ENCODE assay signal across 9 cellular contexts in genomic region chr4:70925899-70926635, GRCh38. TPM values are rescaled to one million over a fixed set of nuclear protein-coding genes. Genes with fewer than 3 reads are reported as not detected.
A peak's percentile ranks its signal among the peaks of the same experiment; 100 is the strongest.
DNase-seq lines count a peak whose midpoint lies in the region; ATAC-seq and TF ChIP-seq lines count a peak whose summit lies in the region.
"Had no signal": no experiment of that assay in that cellular context is flagged by ENCODE, and none has a peak within 500 bp of the region (broad histone marks: within the 10 kb centered on the region; RNA-seq: fewer than 3 reads in every experiment).

No MANE protein-coding gene starts in this region.

- no peak for TF ChIP-seq RAD21 in SK-N-SH (IDR thresholded peaks at IDR 0.05; ENCODE audit: low read length)

- peak; percentile 90 for ATAC-seq in GM18873 (IDR thresholded peaks at IDR 0.05; ENCODE audit: low FRiP score, unreplicated experiment)
- ATAC-seq in GM21825 (IDR thresholded peaks at IDR 0.05; ENCODE audit: unreplicated experiment), result peak; percentile 85
- ATAC-seq in HG03558 (IDR thresholded peaks at IDR 0.05; ENCODE audit: extremely low read depth, unreplicated experiment), result peak; percentile 85
- no peak for ATAC-seq in naive thymus-derived CD8-positive, alpha-beta T cell

- no peaks in the 10 kb centered on the region for H3K79me2 ChIP-seq in MM.1S (ENCODE audit: low read length)
- H3K79me2 ChIP-seq in SK-N-SH (ENCODE audit: insufficient read depth), result peaks cover 89% of the 10 kb centered on the region

- H3K27me3 ChIP-seq in MM.1S (replicated peaks; ENCODE audit: insufficient read depth, low read length) (no peaks in the 10 kb centered on the region), SK-N-SH (ENCODE audit: insufficient read depth) (no peaks in the 10 kb centered on the region)
- H3K27me3 ChIP-seq: hepatocyte had no signal

- H3K27me3 Mint-ChIP-seq in naive thymus-derived CD8-positive, alpha-beta T cell, result no peaks in the 10 kb centered on the region

- peak overlapping the region in 7 of 10 donors; percentile 0 to 49 (median 22) for H3K4me3 Mint-ChIP-seq in naive thymus-derived CD8-positive, alpha-beta T cell

- peak overlapping the region in 9 of 10 donors; percentile 22 to 81 (median 71) for H3K27ac Mint-ChIP-seq in naive thymus-derived CD8-positive, alpha-beta T cell

- H3K4me2 ChIP-seq in MM.1S (ENCODE audit: low read depth, low read length) (no peak overlapping the region), SK-N-SH (no peak overlapping the region)
- H3K4me2 ChIP-seq: hepatocyte, PC-9 had no signal

- peaks cover 0 to 6% (median 3%) of the 10 kb centered on the region in 3 donors for H3K36me3 Mint-ChIP-seq in naive thymus-derived CD8-positive, alpha-beta T cell

- TF ChIP-seq CTCF in MM.1S (IDR thresholded peaks at IDR 0.05; ENCODE audit: low read length) (no peak), SK-N-SH (IDR thresholded peaks at IDR 0.05) (no peak)

- H2AFZ ChIP-seq in MM.1S (ENCODE audit: low read length) (no peak overlapping the region), SK-N-SH (ENCODE audit: low read depth) (no peak overlapping the region)
- H2AFZ ChIP-seq: hepatocyte, PC-9 had no signal

- no peaks in the 10 kb centered on the region for H3K9me2 ChIP-seq in MM.1S (replicated peaks; ENCODE audit: insufficient read depth, low read length)
- no peaks in the 10 kb centered on the region for H3K9me2 ChIP-seq in SK-N-SH

- no peak for TF ChIP-seq EP300 in SK-N-SH (IDR thresholded peaks at IDR 0.05; ENCODE audit: borderline replicate concordance in 1 of 2, low read depth in 1 of 2, low read length in 1 of 2)

- H3K4me3 ChIP-seq in MM.1S (ENCODE audit: low read length) (no peak overlapping the region), SK-N-SH (ENCODE audit: low read depth in 2 of 2, low read length in 1 of 2) (no peak overlapping the region)
- H3K4me3 ChIP-seq: hepatocyte, PC-9 had no signal

- H3F3A ChIP-seq in MM.1S (ENCODE audit: insufficient read depth, low read length) (no peaks in the 10 kb centered on the region), SK-N-SH (replicated peaks; ENCODE audit: insufficient read depth) (peaks cover under 1% of the 10 kb centered on the region)

- POLR2A ChIA-PET in naive thymus-derived CD8-positive, alpha-beta T cell (lab: Charles Lee), result interaction anchor here (0.7 kb wide), 1 partner anchor 221 kb away, joined by 3 read pairs; no protein-coding TSS in a partner anchor
- POLR2A ChIA-PET in SK-N-SH (lab: Yijun Ruan, JAX), result no interaction called here

- H3K9ac ChIP-seq in MM.1S (ENCODE audit: low read length), result no peak overlapping the region
- no peak overlapping the region for H3K9ac ChIP-seq in SK-N-SH

- CTCF ChIA-PET in SK-N-SH (lab: Yijun Ruan, JAX), result interaction anchor here (0.6 kb wide), 1 partner anchor 22 kb away, joined by 3 read pairs; no protein-coding TSS in a partner anchor

- WGBS in SK-N-SH (ENCODE audit: low lambda C conversion rate), result 91% methylated on average over 6 of the region's 6 CpGs

- DNase-seq in naive thymus-derived CD8-positive, alpha-beta T cell, result no peak
- DNase-seq in MM.1S (no peak), AG20443 (ENCODE audit: low spot score) (no peak), SK-N-SH (no peak)
- DNase-seq: PC-9 had no signal

- no peaks in the 10 kb centered on the region for H3K36me3 ChIP-seq in MM.1S (replicated peaks; ENCODE audit: insufficient read depth, low read length)
- no peaks in the 10 kb centered on the region for H3K36me3 ChIP-seq in SK-N-SH (replicated peaks in 1 of 2; ENCODE audit: control insufficient read depth in 1 of 2, insufficient read depth in 2 of 2, low read length in 1 of 2)

- H3K4me1 ChIP-seq in MM.1S (ENCODE audit: low read length), result no peaks in the 10 kb centered on the region
- peaks cover 3 to 7% of the 10 kb centered on the region in 2 experiments; a peak in 3 of 4 replicates for H3K4me1 ChIP-seq in SK-N-SH (ENCODE audit: control insufficient read depth in 1 of 2, insufficient read depth in 2 of 2, low read depth in 1 of 2, low read length in 1 of 2)

- H4K20me1 ChIP-seq in MM.1S (ENCODE audit: insufficient read depth, low read length) (no peaks in the 10 kb centered on the region), SK-N-SH (ENCODE audit: insufficient read depth) (peaks cover 20% of the 10 kb centered on the region)

- H3K9me3 Mint-ChIP-seq in naive thymus-derived CD8-positive, alpha-beta T cell, result peaks cover 0 to 2% (median 0%) of the 10 kb centered on the region in 9 donors

- H3K9me3 ChIP-seq in MM.1S (replicated peaks; ENCODE audit: insufficient read depth, low read length) (no peaks in the 10 kb centered on the region; the same call in 1 of the 2 replicates), SK-N-SH (no peaks in the 10 kb centered on the region)

- H3K27ac ChIP-seq in MM.1S (ENCODE audit: low read length) (no peak overlapping the region), SK-N-SH (ENCODE audit: low read depth in 2 of 2, low read length in 1 of 2) (no peak overlapping the region)
- H3K27ac ChIP-seq: hepatocyte, PC-9 had no signal

- H3K4me1 Mint-ChIP-seq in naive thymus-derived CD8-positive, alpha-beta T cell, result peaks cover 16 to 59% (median 46%) of the 10 kb centered on the region in 4 donors

TF ChIP-seq in SK-N-SH, 30 proteins besides CTCF, POLR2A, EP300 and RAD21:
- TF ChIP-seq RXRA (IDR thresholded peaks at IDR 0.05; ENCODE audit: borderline replicate concordance, low read depth) (no peak), IRF3 (IDR thresholded peaks at IDR 0.05; ENCODE audit: low read depth, low read length) (no peak), JUND (IDR thresholded peaks at IDR 0.05) (no peak), SIN3A (IDR thresholded peaks at IDR 0.05; ENCODE audit: borderline replicate concordance, low read depth, low read length) (no peak), ELF1 (IDR thresholded peaks at IDR 0.05) (no peak), CHD2 (IDR thresholded peaks at IDR 0.05; ENCODE audit: low read length, partially characterized antibody) (no peak)

RNA-seq across cellular contexts. Expression of gene MOB1B, which starts 23.9 kb away (rescaled TPM):
- 10 to 100 TPM; 14.6 to 16.0 TPM for total RNA-seq in naive thymus-derived CD8-positive, alpha-beta T cell
- 1 to 10 TPM; 1.6 to 2.0 (median 1.8) TPM for polyA plus RNA-seq in naive thymus-derived CD8-positive, alpha-beta T cell
- 2.9 and 4.6 TPM in 2 replicates for polyA plus RNA-seq in SK-N-SH (2012; rRNA removed)
- polyA plus RNA-seq in SK-N-SH (2012; cell fraction: cytosol; rRNA removed), result 5.3 and 6.4 TPM in 2 replicates
- 2.3 and 5.5 TPM in 2 replicates for polyA plus RNA-seq in SK-N-SH (2012; cell fraction: nucleus; rRNA removed)

Comparison
In these comparisons a context has a peak if more than half of its experiments do, and no peak if none do; other contexts are left out.
1. ATAC-seq: peak in GM18873 (single experiment), GM21825 (single experiment) and HG03558 (single experiment); none in naive thymus-derived CD8-positive, alpha-beta T cell (0 of 2).